8 cellular contexts compared by ENCODE assay signal in the genomic region with DNA sequence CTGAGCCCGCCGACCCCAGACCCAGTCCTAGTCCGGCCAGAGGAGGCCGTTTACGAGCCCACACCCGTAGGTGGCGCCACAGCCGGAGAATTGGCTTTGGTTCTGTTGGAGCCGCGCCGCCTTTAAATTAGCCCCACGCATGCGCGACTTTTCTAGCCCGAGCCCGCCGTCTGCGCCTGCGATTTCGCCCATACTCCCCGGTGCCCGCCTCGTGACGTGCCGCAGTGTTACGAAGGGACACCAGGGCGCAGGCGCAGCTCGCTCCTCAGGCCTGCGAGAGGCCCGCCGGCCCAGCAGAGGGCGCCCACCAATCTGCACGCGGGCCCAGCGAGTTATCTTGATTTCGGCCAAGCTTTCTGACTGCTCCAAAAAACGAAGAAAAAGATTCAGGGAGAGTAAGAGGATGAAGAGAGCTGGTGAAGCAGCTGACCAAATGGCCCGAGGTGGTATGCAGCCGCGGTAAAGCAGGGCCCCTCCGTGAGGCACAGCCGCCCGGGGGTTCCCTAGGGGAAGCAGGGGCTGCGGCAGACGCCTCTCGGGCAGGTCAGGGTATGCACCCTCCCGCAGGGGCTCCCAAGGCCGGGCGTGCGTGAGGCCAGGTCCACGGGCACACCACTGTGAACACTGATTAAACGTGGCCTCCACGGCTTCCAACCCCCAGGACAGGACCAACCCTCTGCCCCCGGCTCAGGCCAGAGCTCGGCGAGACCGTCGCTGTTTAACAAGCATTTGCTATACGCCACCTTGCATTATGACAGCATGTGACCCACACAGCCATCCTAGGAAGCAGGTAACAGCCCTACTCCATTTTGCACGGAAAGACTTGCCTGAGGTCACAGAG. TPM values are rescaled to one million over a fixed set of nuclear protein-coding genes. Genes with fewer than 3 reads are reported as not detected.
DNase-seq lines count a peak whose midpoint lies in the region; ATAC-seq, FAIRE-seq and TF ChIP-seq lines count a peak whose summit lies in the region.

No MANE protein-coding gene starts in this region.

- TF ChIP-seq RAD21 in liver (IDR thresholded peaks at IDR 0.05), result peak; percentile 72 to 80

- no peaks in the 10 kb centered on the region for H3K4me1 ChIP-seq in BE2C
- peaks cover 2 to 22% (median 19%) of the 10 kb centered on the region in 4 donors for H3K4me1 ChIP-seq in liver (ENCODE audit: control insufficient read depth in 4 of 4, insufficient read depth in 4 of 4, low read length in 3 of 4)

- FAIRE-seq in GM19239 (lab: Jason Lieb, UNC), result peak; percentile 98

- H3K27me3 ChIP-seq in BE2C (no peaks in the 10 kb centered on the region), liver (ENCODE audit: control insufficient read depth in 4 of 4, insufficient read depth in 4 of 4, low read length in 3 of 4) (no peaks in the 10 kb centered on the region)

- WGBS in liver, result under 1% methylated on average over 61 of the region's 61 CpGs

- no peaks in the 10 kb centered on the region for H3K9me3 ChIP-seq in BE2C
- H3K9me3 ChIP-seq in liver (ENCODE audit: control insufficient read depth in 4 of 4, low read length in 3 of 4), result no peaks in the 10 kb centered on the region

- DNase-seq in BE2C, result peak; percentile 99
- peak; percentile 98 for DNase-seq in GM19239 (ENCODE audit: insufficient read length, low spot score)
- DNase-seq in NCI-H524 treated with DMSO at 0.1 percent for 48 hours (lab: John Stamatoyannopoulos, UW), result peak; percentile 86
- DNase-seq in activated CD4-positive, alpha-beta T cell treated with anti-CD3 and anti-CD28 coated beads, Interleukin-2, amount 50 U/mL, for 1 hour, result peak; percentile 99
- DNase-seq in dermis microvascular lymphatic vessel endothelial cell (ENCODE audit: low read depth in 2 of 2), result peak; percentile 91 to 96
- DNase-seq in stimulated activated CD4-positive, alpha-beta T cell treated with anti-CD3 and anti-CD28 coated beads, Interleukin-4, amount 100 ng/mL, for 24 hours, result peak; percentile 99

- H3K4me3 ChIP-seq in BE2C (ENCODE audit: low read depth, low read length) (peak overlapping the region; percentile 67), liver (ENCODE audit: low read depth in 1 of 3, low read length in 3 of 3) (peak overlapping the region; percentile 69 to 79 (median 73))

- TF ChIP-seq CTCF in BE2C (IDR thresholded peaks at IDR 0.05; ENCODE audit: low read depth, low read length) (peak; percentile 74), liver (IDR thresholded peaks at IDR 0.05; ENCODE audit: low read depth, low read length, missing input control) (peak; percentile 90)

- H3K36me3 ChIP-seq in BE2C (peaks cover 37% of the 10 kb centered on the region), liver (ENCODE audit: control insufficient read depth in 4 of 4, insufficient read depth in 3 of 4, low read depth in 1 of 4, low read length in 3 of 4) (peaks cover 13 to 29% (median 21%) of the 10 kb centered on the region in 4 donors)

- peak; percentile 59 for ATAC-seq in HG03457 (IDR thresholded peaks at IDR 0.05; ENCODE audit: unreplicated experiment)

- peak overlapping the region; percentile 73 to 89 for H3K27ac ChIP-seq in liver (ENCODE audit: low read depth in 1 of 2, low read length in 2 of 2)

- H3K9ac ChIP-seq in liver (ENCODE audit: low read depth in 1 of 2, low read length in 2 of 2), result peak overlapping the region; percentile 81 to 82

TF ChIP-seq in liver, 16 proteins besides CTCF, POLR2A, EP300 and RAD21:
- TF ChIP-seq RXRA (IDR thresholded peaks at IDR 0.05), result peak in 1 of 2 donors; percentile 6
- TF ChIP-seq SP1 (IDR thresholded peaks at IDR 0.05), result peak; percentile 47
- no peak for TF ChIP-seq HNF4G (IDR thresholded peaks at IDR 0.05)
- peak in 1 of 2 donors; percentile 17 for TF ChIP-seq JUND (IDR thresholded peaks at IDR 0.05)

RNA-seq across cellular contexts. Expression of a gene that starts 32.8 kb away (rescaled TPM):
- polyA plus RNA-seq in BE2C (2012; ENCODE audit: insufficient read depth, insufficient read length, low read depth), result 221 TPM
- total RNA-seq in dermis microvascular lymphatic vessel endothelial cell (378 and 477 TPM in 2 replicates), liver (100 to 1,000 TPM; 252 to 407 TPM)
- 100 to 1,000 TPM; 132 to 247 TPM for polyA plus RNA-seq in liver

Comparison
In these comparisons a context has a peak if more than half of its experiments do, and no peak if none do; other contexts are left out.
1. Peak in every context shown above with its lines: DNase-seq, ATAC-seq, H3K4me3 ChIP-seq and H3K27ac ChIP-seq.